19 cellular contexts compared by ENCODE assay signal in the genomic region with DNA sequence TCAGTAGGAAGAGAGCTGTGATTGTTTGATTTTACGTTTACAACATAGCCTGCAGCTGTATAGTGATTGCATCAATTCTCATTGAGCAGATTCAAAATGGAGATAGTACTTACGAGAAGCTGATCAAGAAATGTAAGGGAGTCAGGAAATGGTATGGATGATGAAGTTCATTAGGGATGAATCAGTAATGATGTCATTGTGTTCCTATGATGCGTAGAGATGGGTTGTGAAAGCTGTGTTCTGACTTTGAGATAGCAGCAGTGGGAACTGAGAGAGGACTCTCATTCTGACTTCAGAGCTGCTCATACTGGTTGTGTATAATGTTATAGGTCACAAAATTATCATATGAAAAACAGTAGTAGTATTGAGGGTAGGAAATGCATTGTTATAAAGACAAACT.
"Had no signal": no experiment of that assay in that cellular context is flagged by ENCODE, and none has a peak within 500 bp of the region (broad histone marks: within the 10 kb centered on the region; RNA-seq: fewer than 3 reads in every experiment).

No MANE protein-coding gene starts in this region.

- H3K27me3 ChIP-seq: cardiac muscle cell, left lung, spleen had no signal

- H3K4me3 ChIP-seq: cardiac muscle cell, left lung, lung, spleen, thoracic aorta had no signal

- ATAC-seq: left lung, natural killer cell had no signal

- H3K4me1 ChIP-seq: spleen had no signal

- DNase-seq: activated CD4-positive, alpha-beta T cell treated with anti-CD3 and anti-CD28 coated beads, Interleukin-2, amount 50 U/mL, for 1 hour; activated effector memory CD4-positive, alpha-beta T cell treated with Interleukin-2 at 50 U/mL for 16 hours; activated naive CD4-positive, alpha-beta T cell treated with anti-CD3 and anti-CD28 coated beads for 36 hours; activated naive CD8-positive, alpha-beta T cell treated with anti-CD3 and anti-CD28 coated beads, Interleukin-2, amount 10 ng/mL, durations not matched to agents 7 days and 5 days; activated T-cell treated with anti-CD3 and anti-CD28 coated beads, Interleukin-2, amount 50 U/mL, for 24 hours; amygdala; foreskin melanocyte; immature natural killer cell; kidney glomerular epithelial cell; left lung; midbrain; natural killer cell; spleen; stimulated activated CD4-positive, alpha-beta T cell treated with anti-CD3 and anti-CD28 coated beads, Interleukin-4, amount 100 ng/mL, for 1 hour; stimulated activated naive CD4-positive, alpha-beta T cell treated with Interleukin-2 at 50 U/mL for 16 hours had no signal

- H3K27ac ChIP-seq: cardiac muscle cell, left lung, spleen, thoracic aorta, VCaP had no signal

- H3K9me3 ChIP-seq: left lung, spleen, thoracic aorta had no signal

- H3K36me3 ChIP-seq: thoracic aorta had no signal
